In the genomic region with DNA sequence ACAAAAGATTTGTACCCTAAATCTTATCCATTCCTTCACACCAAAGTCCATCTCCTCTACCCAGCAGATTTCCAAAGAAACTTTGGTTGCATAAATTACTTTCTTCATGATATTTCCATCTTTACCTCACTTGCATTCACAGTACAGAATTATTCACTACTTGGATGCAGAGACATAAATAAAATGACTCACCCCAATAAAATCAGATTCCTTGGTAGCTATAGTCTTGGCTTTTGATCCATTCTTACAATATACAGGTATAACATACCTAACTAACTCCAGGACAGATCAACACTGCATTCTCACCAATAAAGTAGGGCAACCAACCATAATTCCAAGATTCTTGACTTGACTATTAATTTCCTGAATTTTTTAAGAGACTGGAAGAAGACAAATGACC, we compare ENCODE assay signal across 29 cellular contexts.
"Had no signal": no experiment of that assay in that cellular context is flagged by ENCODE, and none has a peak within 500 bp of the region (broad histone marks: within the 10 kb centered on the region; RNA-seq: fewer than 3 reads in every experiment).

No MANE protein-coding gene starts in this region.

- H3K36me3 Mint-ChIP-seq: stimulated activated effector memory CD8-positive, alpha-beta T cell treated with anti-CD3 and anti-CD28 coated beads, Interleukin-12 subunit alpha, Interleukin-12 subunit beta, amount 100 ng/mL, for 72 hours; stimulated activated memory B cell treated with anti-CD40 and anti-IgM and Interleukin-4, amounts not matched to agents 10 μg/mL and 1 μg/mL and 100 μg/mL, for 72 hours; stimulated activated naive B cell treated with anti-CD40 and anti-IgM and Interleukin-4, amounts not matched to agents 10 μg/mL and 1 μg/mL and 100 μg/mL, for 72 hours; type B pancreatic cell had no signal

- FAIRE-seq: urothelium cell line had no signal

- H3K9me3 ChIP-seq: stomach, suprapubic skin, testis, thoracic aorta, thyroid gland, tibial artery, tibial nerve, transverse colon, upper lobe of left lung, upper lobe of right lung, uterus, vagina had no signal

- H3K9me3 Mint-ChIP-seq: stimulated activated memory B cell treated with anti-CD40 and anti-IgM and Interleukin-4, amounts not matched to agents 10 μg/mL and 1 μg/mL and 100 μg/mL, for 72 hours; stimulated activated naive CD8-positive, alpha-beta T cell treated with anti-CD3 and anti-CD28 coated beads, Interleukin-15, amount 100 ng/mL, for 72 hours; type B pancreatic cell had no signal

- H3K4me3 ChIP-seq: stomach, suprapubic skin, testis, thoracic aorta, thyroid gland, tibial artery, tibial nerve, transverse colon, upper lobe of left lung, upper lobe of right lung, uterus, vagina had no signal

- H3K27me3 Mint-ChIP-seq: stimulated activated memory B cell treated with anti-CD40 and anti-IgM and Interleukin-4, amounts not matched to agents 10 μg/mL and 1 μg/mL and 100 μg/mL, for 72 hours; stimulated activated naive B cell treated with anti-CD40 and anti-IgM and Interleukin-4, amounts not matched to agents 10 μg/mL and 1 μg/mL and 100 μg/mL, for 72 hours; stimulated activated naive CD8-positive, alpha-beta T cell treated with anti-CD3 and anti-CD28 coated beads, Interleukin-15, amount 100 ng/mL, for 72 hours; stimulated activated naive CD8-positive, alpha-beta T cell treated with anti-CD3 and anti-CD28 coated beads, Interleukin-15, Interleukin-2, amounts not matched to agents 100 ng/mL and 50 ng/mL, for 24 hours; type B pancreatic cell had no signal

- H3K4me1 Mint-ChIP-seq: stimulated activated effector memory CD8-positive, alpha-beta T cell treated with anti-CD3 and anti-CD28 coated beads, Interleukin-12 subunit alpha, Interleukin-12 subunit beta, amount 100 ng/mL, for 72 hours; stimulated activated memory B cell treated with anti-CD40 and anti-IgM and Interleukin-4, amounts not matched to agents 10 μg/mL and 1 μg/mL and 100 μg/mL, for 72 hours; stimulated activated naive B cell treated with anti-CD40 and anti-IgM and Interleukin-4, amounts not matched to agents 10 μg/mL and 1 μg/mL and 100 μg/mL, for 72 hours; stimulated activated naive CD8-positive, alpha-beta T cell treated with anti-CD3 and anti-CD28 coated beads, Interleukin-15, amount 100 ng/mL, for 72 hours had no signal

- H3K4me1 ChIP-seq: stomach, suprapubic skin, testis, thyroid gland, tibial artery, tibial nerve, transverse colon, upper lobe of left lung, upper lobe of right lung, uterus, vagina had no signal

- ATAC-seq: stimulated activated effector memory CD8-positive, alpha-beta T cell treated with anti-CD3 and anti-CD28 coated beads, Interleukin-12 subunit alpha, Interleukin-12 subunit beta, amount 100 ng/mL, for 72 hours; stimulated activated memory B cell treated with anti-CD40 and anti-IgM and Interleukin-4, amounts not matched to agents 10 μg/mL and 1 μg/mL and 100 μg/mL, for 72 hours; stimulated activated naive B cell treated with anti-CD40 and anti-IgM and Interleukin-4, amounts not matched to agents 10 μg/mL and 1 μg/mL and 100 μg/mL, for 72 hours; stimulated activated naive CD8-positive, alpha-beta T cell treated with anti-CD3 and anti-CD28 coated beads, Interleukin-15, amount 100 ng/mL, for 72 hours; stimulated activated naive CD8-positive, alpha-beta T cell treated with anti-CD3 and anti-CD28 coated beads, Interleukin-15, Interleukin-2, amounts not matched to agents 100 U/mL and 50 U/mL, for 24 hours; upper lobe of right lung had no signal

- H3K27ac ChIP-seq: stomach, suprapubic skin, testis, thoracic aorta, thyroid gland, tibial artery, tibial nerve, transverse colon, upper lobe of left lung, upper lobe of right lung, uterus, vagina had no signal

- H3K4me3 Mint-ChIP-seq: stimulated activated effector memory CD8-positive, alpha-beta T cell treated with anti-CD3 and anti-CD28 coated beads, Interleukin-12 subunit alpha, Interleukin-12 subunit beta, amount 100 ng/mL, for 72 hours; stimulated activated memory B cell treated with anti-CD40 and anti-IgM and Interleukin-4, amounts not matched to agents 10 μg/mL and 1 μg/mL and 100 μg/mL, for 72 hours; stimulated activated naive B cell treated with anti-CD40 and anti-IgM and Interleukin-4, amounts not matched to agents 10 μg/mL and 1 μg/mL and 100 μg/mL, for 72 hours; stimulated activated naive CD8-positive, alpha-beta T cell treated with anti-CD3 and anti-CD28 coated beads, Interleukin-15, amount 100 ng/mL, for 72 hours; stimulated activated naive CD8-positive, alpha-beta T cell treated with anti-CD3 and anti-CD28 coated beads, Interleukin-15, Interleukin-2, amounts not matched to agents 100 ng/mL and 50 ng/mL, for 24 hours; type B pancreatic cell had no signal

- H3K36me3 ChIP-seq: stomach, suprapubic skin, thoracic aorta, thyroid gland, tibial artery, tibial nerve, transverse colon, upper lobe of left lung, upper lobe of right lung, uterus, vagina had no signal

- H3K27me3 ChIP-seq: stomach, suprapubic skin, testis, thyroid gland, tibial artery, tibial nerve, transverse colon, upper lobe of left lung, upper lobe of right lung, uterus, vagina had no signal

- DNase-seq: stimulated activated CD4-positive, alpha-beta T cell treated with anti-CD3 and anti-CD28 coated beads, Interleukin-2, amount 100 ng/mL, for 48 hours; stimulated activated CD4-positive, alpha-beta T cell treated with anti-CD3 and anti-CD28 coated beads, Interleukin-4, amount 100 ng/mL, for 1 hour; stimulated activated CD4-positive, alpha-beta T cell treated with anti-CD3 and anti-CD28 coated beads, Interleukin-4, amount 100 ng/mL, for 24 hours; stimulated activated CD4-positive, alpha-beta T cell treated with anti-CD3 and anti-CD28 coated beads, Interleukin-4, amount 100 ng/mL, for 4 hours; stimulated activated CD8-positive, alpha-beta memory T cell treated with anti-CD3 and anti-CD28 coated beads, Interleukin-4, amount 100 ng/mL, for 48 hours; stimulated activated naive B cell treated with anti-CD40 and anti-IgM and Interleukin-4, amounts not matched to agents 10 μg/mL and 1 μg/mL and 100 μg/mL, for 72 hours; stimulated activated naive CD4-positive, alpha-beta T cell; stimulated activated naive CD4-positive, alpha-beta T cell treated with Interleukin-2 at 50 U/mL for 16 hours; stimulated activated naive CD8-positive, alpha-beta T cell treated with anti-CD3 and anti-CD28 coated beads, Interleukin-15, amount 100 ng/mL, for 72 hours; stimulated activated naive CD8-positive, alpha-beta T cell treated with anti-CD3 and anti-CD28 coated beads, Interleukin-15, Interleukin-2, amounts not matched to agents 100 U/mL and 50 U/mL, for 24 hours; stomach; substantia nigra; testis; thyroid gland; tibial artery; transverse colon; trophoblast cell; upper lobe of left lung; upper lobe of right lung; uterus had no signal

- H3K27ac Mint-ChIP-seq: stimulated activated effector memory CD8-positive, alpha-beta T cell treated with anti-CD3 and anti-CD28 coated beads, Interleukin-12 subunit alpha, Interleukin-12 subunit beta, amount 100 ng/mL, for 72 hours; stimulated activated memory B cell treated with anti-CD40 and anti-IgM and Interleukin-4, amounts not matched to agents 10 μg/mL and 1 μg/mL and 100 μg/mL, for 72 hours; stimulated activated naive B cell treated with anti-CD40 and anti-IgM and Interleukin-4, amounts not matched to agents 10 μg/mL and 1 μg/mL and 100 μg/mL, for 72 hours; stimulated activated naive CD8-positive, alpha-beta T cell treated with anti-CD3 and anti-CD28 coated beads, Interleukin-15, amount 100 ng/mL, for 72 hours; stimulated activated naive CD8-positive, alpha-beta T cell treated with anti-CD3 and anti-CD28 coated beads, Interleukin-15, Interleukin-2, amounts not matched to agents 100 ng/mL and 50 ng/mL, for 24 hours; type B pancreatic cell had no signal
